In genomic region chr17:67602974-67603373, GRCh38 we compare ENCODE assay signal across 8 cellular contexts.
DNase-seq lines count a peak whose midpoint lies in the region; ATAC-seq, FAIRE-seq and TF ChIP-seq lines count a peak whose summit lies in the region.

No MANE protein-coding gene starts in this region.

- H3K9me2 ChIP-seq in PC-3 (replicated peaks; ENCODE audit: low read length), result no peaks in the 10 kb centered on the region

- no peaks in the 10 kb centered on the region for H4K20me1 ChIP-seq in PC-3 (ENCODE audit: low read length)

- no peaks in the 10 kb centered on the region for H3K4me1 Mint-ChIP-seq in activated naive CD4-positive, alpha-beta T cell treated with anti-CD3 and anti-CD28 coated beads, Interleukin-2, amount 10 ng/mL, durations not matched to agents 7 days and 5 days

- H3K27ac Mint-ChIP-seq in activated naive CD4-positive, alpha-beta T cell treated with anti-CD3 and anti-CD28 coated beads, Interleukin-2, amount 10 ng/mL, durations not matched to agents 7 days and 5 days, result peak overlapping the region; percentile 25

- intact Hi-C loops in PC-3 (cut with micrococcal nuclease), result loop anchor here (1.0 kb wide), 2 partner anchors 128 to 225 kb away; no protein-coding TSS in a partner anchor

- H3K4me3 Mint-ChIP-seq in activated naive CD4-positive, alpha-beta T cell treated with anti-CD3 and anti-CD28 coated beads, Interleukin-2, amount 10 ng/mL, durations not matched to agents 7 days and 5 days, result no peak overlapping the region

- H3K27ac ChIP-seq in PC-3 (ENCODE audit: low read length), result no peak overlapping the region

- H3F3A ChIP-seq in PC-3 (ENCODE audit: low read length, unreplicated experiment), result no peaks in the 10 kb centered on the region

- FAIRE-seq in G401.6 (lab: Jason Lieb, UNC), result peak; percentile 6

- no peaks in the 10 kb centered on the region for H3K36me3 Mint-ChIP-seq in activated naive CD4-positive, alpha-beta T cell treated with anti-CD3 and anti-CD28 coated beads, Interleukin-2, amount 10 ng/mL, durations not matched to agents 7 days and 5 days

- no peaks in the 10 kb centered on the region for H3K9me3 Mint-ChIP-seq in activated naive CD4-positive, alpha-beta T cell treated with anti-CD3 and anti-CD28 coated beads, Interleukin-2, amount 10 ng/mL, durations not matched to agents 7 days and 5 days

- H3K79me2 ChIP-seq in PC-3 (ENCODE audit: low read length), result no peaks in the 10 kb centered on the region

- no TSS peak for BruUV-seq in PC-3 (replicated peaks; lab: Mats Ljungman, UMichigan)

- H3K4me2 ChIP-seq in PC-3 (ENCODE audit: low read length), result no peak overlapping the region

- H3K4me1 ChIP-seq in PC-3 (ENCODE audit: insufficient read depth, low read length), result peaks cover 7% of the 10 kb centered on the region; the same call in 1 of the 2 replicates

- peak; percentile 59 for ATAC-seq in HG03135 (IDR thresholded peaks at IDR 0.05; ENCODE audit: unreplicated experiment)
- peak; percentile 91 for ATAC-seq in PC-3
- ATAC-seq in GM18861 (IDR thresholded peaks at IDR 0.05; ENCODE audit: unreplicated experiment), result no peak
- no peak for ATAC-seq in GM21717 (IDR thresholded peaks at IDR 0.05; ENCODE audit: unreplicated experiment)

- no peaks in the 10 kb centered on the region for H3K27me3 ChIP-seq in PC-3 (ENCODE audit: low read length)

- no peaks in the 10 kb centered on the region for H3K27me3 Mint-ChIP-seq in activated naive CD4-positive, alpha-beta T cell treated with anti-CD3 and anti-CD28 coated beads, Interleukin-2, amount 10 ng/mL, durations not matched to agents 7 days and 5 days

- H3K36me3 ChIP-seq in PC-3 (ENCODE audit: low read depth, low read length), result no peaks in the 10 kb centered on the region

- no peak overlapping the region for H3K9ac ChIP-seq in PC-3 (ENCODE audit: low read length)

- DNase-seq in PC-3, result peak; percentile 75
- peak; percentile 67 for DNase-seq in activated naive CD4-positive, alpha-beta T cell treated with anti-CD3 and anti-CD28 coated beads, Interleukin-2, amount 10 ng/mL, durations not matched to agents 7 days and 5 days
- peak; percentile 36 for DNase-seq in hepatic stellate cell (ENCODE audit: low spot score)
- DNase-seq in stimulated activated CD8-positive, alpha-beta memory T cell treated with anti-CD3 and anti-CD28 coated beads, Interleukin-15, amount 100 ng/mL, for 48 hours (ENCODE audit: low read depth in 2 of 2), result peak; percentile 1 to 11

- POLR2A ChIA-PET in PC-3 (lab: Charles Lee; ENCODE audit: unreplicated experiment), result no interaction called here

- H3K9me3 ChIP-seq in PC-3 (ENCODE audit: low read length), result no peaks in the 10 kb centered on the region

- CTCF ChIA-PET in PC-3 (lab: Charles Lee), result interaction anchor here (0.6 to 0.7 kb wide), 3 partner anchors 128 to 228 kb away, joined by 3 to 6 read pairs (median 3); no protein-coding TSS in a partner anchor
- CTCF ChIA-PET in activated naive CD4-positive, alpha-beta T cell treated with anti-CD3 and anti-CD28 coated beads, Interleukin-2, amount 10 ng/mL, durations not matched to agents 7 days and 5 days (lab: Charles Lee), result interaction anchor here (0.8 to 5.6 kb wide), 10 partner anchors 18 to 231 kb away, joined by 3 to 49 read pairs (median 6); partner anchors contain the start of gene PITPNC1

- TF ChIP-seq CTCF in PC-3 (conservative IDR thresholded peaks at IDR 0.05; ENCODE audit: low read depth, low read length), result peak; percentile 90

- H3K4me3 ChIP-seq in PC-3 (ENCODE audit: low read length), result no peak overlapping the region

- H2AFZ ChIP-seq in PC-3 (ENCODE audit: low read length), result no peak overlapping the region

Comparison
In these comparisons a context has a peak if more than half of its experiments do, and no peak if none do; other contexts are left out.
1. ATAC-seq: peak in HG03135 (single experiment) and PC-3 (single experiment); none in GM18861 (single experiment) and GM21717 (single experiment).
2. DNase-seq: peak in every context shown above with its lines; median percentile 75 in PC-3; 67 in activated naive CD4-positive, alpha-beta T cell treated with anti-CD3 and anti-CD28 coated beads, Interleukin-2, amount 10 ng/mL, durations not matched to agents 7 days and 5 days; 36 in hepatic stellate cell; 6 in stimulated activated CD8-positive, alpha-beta memory T cell treated with anti-CD3 and anti-CD28 coated beads, Interleukin-15, amount 100 ng/mL, for 48 hours.